1 cellular context compared by ENCODE assay signal in the genomic region with DNA sequence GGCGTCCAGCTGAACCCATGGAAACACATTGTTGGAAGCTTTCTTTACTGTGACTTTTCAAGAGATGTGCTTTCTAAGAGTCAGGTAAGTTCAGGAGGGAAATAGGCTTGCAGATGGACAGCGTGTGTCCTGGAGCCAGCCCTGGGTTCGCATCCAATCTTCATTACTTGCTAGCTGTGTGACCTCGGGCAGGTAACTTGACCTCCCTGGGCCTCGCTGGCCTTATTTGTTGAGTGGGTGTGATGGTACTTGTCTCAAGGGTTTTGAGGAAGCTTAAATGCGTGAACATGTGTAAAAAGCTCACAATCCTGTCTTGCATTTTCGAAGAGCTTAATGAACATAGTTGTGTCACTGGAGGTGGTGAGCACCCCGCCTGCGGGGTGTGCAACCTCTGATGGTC.
TF ChIP-seq lines count a peak whose summit lies in the region.

No MANE protein-coding gene starts in this region.

TF ChIP-seq in HepG2, 621 proteins besides CTCF, POLR2A, EP300 and RAD21:
- TF ChIP-seq, protein P1, sequence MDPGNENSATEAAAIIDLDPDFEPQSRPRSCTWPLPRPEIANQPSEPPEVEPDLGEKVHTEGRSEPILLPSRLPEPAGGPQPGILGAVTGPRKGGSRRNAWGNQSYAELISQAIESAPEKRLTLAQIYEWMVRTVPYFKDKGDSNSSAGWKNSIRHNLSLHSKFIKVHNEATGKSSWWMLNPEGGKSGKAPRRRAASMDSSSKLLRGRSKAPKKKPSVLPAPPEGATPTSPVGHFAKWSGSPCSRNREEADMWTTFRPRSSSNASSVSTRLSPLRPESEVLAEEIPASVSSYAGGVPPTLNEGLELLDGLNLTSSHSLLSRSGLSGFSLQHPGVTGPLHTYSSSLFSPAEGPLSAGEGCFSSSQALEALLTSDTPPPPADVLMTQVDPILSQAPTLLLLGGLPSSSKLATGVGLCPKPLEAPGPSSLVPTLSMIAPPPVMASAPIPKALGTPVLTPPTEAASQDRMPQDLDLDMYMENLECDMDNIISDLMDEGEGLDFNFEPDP (CRISPR knock-in tag; conservative IDR thresholded peaks at IDR 0.05): no peak
- TF ChIP-seq ZNF782 (CRISPR knock-in tag; IDR thresholded peaks at IDR 0.05; ENCODE audit: borderline replicate concordance): 0 out of 2 replicates have a peak, but pooled peaks have one; percentile 5
- TF ChIP-seq ZMYM3 (CRISPR knock-in tag; IDR thresholded peaks at IDR 0.05): peak; percentile 28; the same call in 1 of the 2 replicates
- TF ChIP-seq, protein P2, sequence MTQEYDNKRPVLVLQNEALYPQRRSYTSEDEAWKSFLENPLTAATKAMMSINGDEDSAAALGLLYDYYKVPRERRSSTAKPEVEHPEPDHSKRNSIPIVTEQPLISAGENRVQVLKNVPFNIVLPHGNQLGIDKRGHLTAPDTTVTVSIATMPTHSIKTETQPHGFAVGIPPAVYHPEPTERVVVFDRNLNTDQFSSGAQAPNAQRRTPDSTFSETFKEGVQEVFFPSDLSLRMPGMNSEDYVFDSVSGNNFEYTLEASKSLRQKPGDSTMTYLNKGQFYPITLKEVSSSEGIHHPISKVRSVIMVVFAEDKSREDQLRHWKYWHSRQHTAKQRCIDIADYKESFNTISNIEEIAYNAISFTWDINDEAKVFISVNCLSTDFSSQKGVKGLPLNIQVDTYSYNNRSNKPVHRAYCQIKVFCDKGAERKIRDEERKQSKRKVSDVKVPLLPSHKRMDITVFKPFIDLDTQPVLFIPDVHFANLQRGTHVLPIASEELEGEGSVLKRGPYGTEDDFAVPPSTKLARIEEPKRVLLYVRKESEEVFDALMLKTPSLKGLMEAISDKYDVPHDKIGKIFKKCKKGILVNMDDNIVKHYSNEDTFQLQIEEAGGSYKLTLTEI (CRISPR knock-in tag; conservative IDR thresholded peaks at IDR 0.05): no peak
- no peak for TF ChIP-seq MLLT10 (CRISPR knock-in tag; IDR thresholded peaks at IDR 0.05)
- TF ChIP-seq, protein P3, sequence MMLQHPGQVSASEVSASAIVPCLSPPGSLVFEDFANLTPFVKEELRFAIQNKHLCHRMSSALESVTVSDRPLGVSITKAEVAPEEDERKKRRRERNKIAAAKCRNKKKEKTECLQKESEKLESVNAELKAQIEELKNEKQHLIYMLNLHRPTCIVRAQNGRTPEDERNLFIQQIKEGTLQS (CRISPR knock-in tag; IDR thresholded peaks at IDR 0.05): no peak
- TF ChIP-seq, protein P4, sequence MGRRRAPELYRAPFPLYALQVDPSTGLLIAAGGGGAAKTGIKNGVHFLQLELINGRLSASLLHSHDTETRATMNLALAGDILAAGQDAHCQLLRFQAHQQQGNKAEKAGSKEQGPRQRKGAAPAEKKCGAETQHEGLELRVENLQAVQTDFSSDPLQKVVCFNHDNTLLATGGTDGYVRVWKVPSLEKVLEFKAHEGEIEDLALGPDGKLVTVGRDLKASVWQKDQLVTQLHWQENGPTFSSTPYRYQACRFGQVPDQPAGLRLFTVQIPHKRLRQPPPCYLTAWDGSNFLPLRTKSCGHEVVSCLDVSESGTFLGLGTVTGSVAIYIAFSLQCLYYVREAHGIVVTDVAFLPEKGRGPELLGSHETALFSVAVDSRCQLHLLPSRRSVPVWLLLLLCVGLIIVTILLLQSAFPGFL (CRISPR knock-in tag; IDR thresholded peaks at IDR 0.05): no peak
- TF ChIP-seq ZNF768 (CRISPR knock-in tag; IDR thresholded peaks at IDR 0.05): peak; percentile 96
- no peak for TF ChIP-seq MBD4 (IDR thresholded peaks at IDR 0.05; ENCODE audit: borderline replicate concordance, low read length)
- TF ChIP-seq, protein P5, sequence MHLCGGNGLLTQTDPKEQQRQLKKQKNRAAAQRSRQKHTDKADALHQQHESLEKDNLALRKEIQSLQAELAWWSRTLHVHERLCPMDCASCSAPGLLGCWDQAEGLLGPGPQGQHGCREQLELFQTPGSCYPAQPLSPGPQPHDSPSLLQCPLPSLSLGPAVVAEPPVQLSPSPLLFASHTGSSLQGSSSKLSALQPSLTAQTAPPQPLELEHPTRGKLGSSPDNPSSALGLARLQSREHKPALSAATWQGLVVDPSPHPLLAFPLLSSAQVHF (CRISPR knock-in tag; IDR thresholded peaks at IDR 0.05): no peak
- TF ChIP-seq NKX3-1 (CRISPR knock-in tag; IDR thresholded peaks at IDR 0.05): no peak
- no peak for TF ChIP-seq HHEX (CRISPR knock-in tag; IDR thresholded peaks at IDR 0.05)
TF ChIP-seq in HepG2: peak in this region for 3.
